11 cellular contexts compared by ENCODE assay signal in genomic region chr6:27777614-27778355, GRCh38.
DNase-seq lines count a peak whose midpoint lies in the region; ATAC-seq lines count a peak whose summit lies in the region.
"Had no signal": no experiment of that assay in that cellular context is flagged by ENCODE, and none has a peak within 500 bp of the region (broad histone marks: within the 10 kb centered on the region; RNA-seq: fewer than 3 reads in every experiment).

No MANE protein-coding gene starts in this region.

- WGBS in iPS DF 6.9 (ENCODE audit: insufficient coverage, insufficient read length), result no CpG with 5 or more reads among the region's 11 CpGs

- H3K27me3 ChIP-seq in iPS DF 6.9 (ENCODE audit: control insufficient read depth, insufficient read depth, low read length), result peaks cover 6% of the 10 kb centered on the region; the same call in 1 of the 2 replicates
- H3K27me3 ChIP-seq: colonic mucosa had no signal

- H3K27ac ChIP-seq in iPS DF 6.9 (ENCODE audit: low read length), result no peak overlapping the region

- H3K4me1 ChIP-seq in iPS DF 6.9 (ENCODE audit: control insufficient read depth, insufficient read depth, low read length), result 0 out of 2 replicates have a peak, but pooled peaks cover 1% of the 10 kb centered on the region
- H3K4me1 ChIP-seq: colonic mucosa had no signal

- DNase-seq in DMS 273 treated with DMSO at 0.1 percent for 48 hours (lab: John Stamatoyannopoulos, UW), result peak; percentile 2
- peak; percentile 48 for DNase-seq in RPMI8226
- no peak for DNase-seq in iPS DF 6.9 (ENCODE audit: low read depth, low spot score)
- DNase-seq in DMS153 (lab: John Stamatoyannopoulos, UW), result no peak
- DNase-seq in GM19238 (ENCODE audit: insufficient read length, low spot score), result no peak
- DNase-seq: AML-193, kidney had no signal

- ATAC-seq in HG02885 (IDR thresholded peaks at IDR 0.05; ENCODE audit: poor library complexity, unreplicated experiment) (peak; percentile 19), HG03378 (IDR thresholded peaks at IDR 0.05; ENCODE audit: unreplicated experiment) (no peak), HG03135 (IDR thresholded peaks at IDR 0.05; ENCODE audit: unreplicated experiment) (no peak)

- no peaks in the 10 kb centered on the region for H3K9me3 ChIP-seq in iPS DF 6.9 (ENCODE audit: control insufficient read depth, insufficient read depth, low read length)
- H3K9me3 ChIP-seq: colonic mucosa had no signal

- H3K4me3 ChIP-seq in iPS DF 6.9 (ENCODE audit: low read length), result peak overlapping the region; percentile 23; the same call in 1 of the 2 replicates
- H3K4me3 ChIP-seq: colonic mucosa had no signal

- H3K36me3 ChIP-seq in iPS DF 6.9 (ENCODE audit: control insufficient read depth, insufficient read depth, low read length), result no peaks in the 10 kb centered on the region
- H3K36me3 ChIP-seq: colonic mucosa had no signal

Comparison
In these comparisons a context has a peak if more than half of its experiments do, and no peak if none do; other contexts are left out.
1. DNase-seq: peak in DMS 273 treated with DMSO at 0.1 percent for 48 hours (single experiment) and RPMI8226 (single experiment); none in iPS DF 6.9 (single experiment), DMS153 (single experiment) and GM19238 (single experiment).